In genomic region chr11:121611242-121611641, GRCh38 we compare ENCODE assay signal across 19 cellular contexts.
DNase-seq lines count a peak whose midpoint lies in the region; ATAC-seq and TF ChIP-seq lines count a peak whose summit lies in the region.
"Had no signal": no experiment of that assay in that cellular context is flagged by ENCODE, and none has a peak within 500 bp of the region (broad histone marks: within the 10 kb centered on the region; RNA-seq: fewer than 3 reads in every experiment).

No MANE protein-coding gene starts in this region.

- H3K9me3 Mint-ChIP-seq in neural crest cell = peaks cover 6% of the 10 kb centered on the region
- H3K9me3 Mint-ChIP-seq in stimulated activated naive CD8-positive, alpha-beta T cell treated with anti-CD3 and anti-CD28 coated beads, Interleukin-15, amount 100 ng/mL, for 72 hours = no peaks in the 10 kb centered on the region
- H3K9me3 Mint-ChIP-seq: IgD-negative memory B cell, T-cell had no signal

- no peak for ATAC-seq in body of pancreas
- ATAC-seq in stimulated activated naive CD8-positive, alpha-beta T cell treated with anti-CD3 and anti-CD28 coated beads, Interleukin-15, amount 100 ng/mL, for 72 hours = no peak
- ATAC-seq: T-cell had no signal

- TF ChIP-seq CTCF in OCI-LY7 (conservative IDR thresholded peaks at IDR 0.05; ENCODE audit: low read length) (no peak), neural crest cell (conservative IDR thresholded peaks at IDR 0.05) (no peak), body of pancreas (IDR thresholded peaks at IDR 0.05) (no peak)

- H3K4me1 ChIP-seq in OCI-LY7 (ENCODE audit: insufficient read depth, low read length, poor library complexity, severe bottlenecking) = no peaks in the 10 kb centered on the region
- H3K4me1 ChIP-seq in body of pancreas = no peaks in the 10 kb centered on the region
- H3K4me1 ChIP-seq: SJCRH30 had no signal

- H3K27me3 ChIP-seq in body of pancreas = no peaks in the 10 kb centered on the region
- H3K27me3 ChIP-seq: SJCRH30 had no signal

- H3K4me1 Mint-ChIP-seq in neural crest cell = peaks cover 4% of the 10 kb centered on the region
- no peaks in the 10 kb centered on the region for H3K4me1 Mint-ChIP-seq in stimulated activated naive CD8-positive, alpha-beta T cell treated with anti-CD3 and anti-CD28 coated beads, Interleukin-15, amount 100 ng/mL, for 72 hours
- H3K4me1 Mint-ChIP-seq: IgD-negative memory B cell, T-cell had no signal

- CTCF ChIA-PET in OCI-LY7 (lab: Charles Lee; ENCODE audit: unreplicated experiment) = no interaction called here

- H3K27ac Mint-ChIP-seq in neural crest cell (ENCODE audit: unreplicated experiment) = peak overlapping the region; percentile 65
- H3K27ac Mint-ChIP-seq in stimulated activated naive CD8-positive, alpha-beta T cell treated with anti-CD3 and anti-CD28 coated beads, Interleukin-15, amount 100 ng/mL, for 72 hours = no peak overlapping the region
- H3K27ac Mint-ChIP-seq: IgD-negative memory B cell, T-cell had no signal

- H3K27me3 Mint-ChIP-seq in neural crest cell (ENCODE audit: low read depth) = no peaks in the 10 kb centered on the region
- no peaks in the 10 kb centered on the region for H3K27me3 Mint-ChIP-seq in stimulated activated naive CD8-positive, alpha-beta T cell treated with anti-CD3 and anti-CD28 coated beads, Interleukin-15, amount 100 ng/mL, for 72 hours
- H3K27me3 Mint-ChIP-seq: IgD-negative memory B cell, T-cell had no signal

- H3K27ac ChIP-seq in OCI-LY7 (ENCODE audit: low read depth, low read length, poor library complexity, severe bottlenecking) (no peak overlapping the region), body of pancreas (no peak overlapping the region)
- H3K27ac ChIP-seq: C4-2B, SJCRH30 had no signal

- DNase-seq in NCI-H748 (lab: John Stamatoyannopoulos, UW; ENCODE audit: unreplicated experiment) = peak; percentile 49
- no peak for DNase-seq in NCI-H748 treated with DMSO at 0.1 percent for 48 hours (lab: John Stamatoyannopoulos, UW)
- DNase-seq in NCI-H2081 (lab: John Stamatoyannopoulos, UW) = peak; percentile 50 to 85
- DNase-seq in OCI-LY7 (ENCODE audit: low spot score) = no peak
- no peak for DNase-seq in neural crest cell (ENCODE audit: low read depth, low spot score)
- DNase-seq in body of pancreas = no peak
- no peak for DNase-seq in NCI-H774 (lab: John Stamatoyannopoulos, UW)
- DNase-seq in stimulated activated naive CD8-positive, alpha-beta T cell treated with anti-CD3 and anti-CD28 coated beads, Interleukin-15, amount 100 ng/mL, for 72 hours = no peak
- DNase-seq: 8988T, EL, NCI-H1105, NCI-H187 treated with DMSO at 0.1 percent for 48 hours, NCI-H2171, NCI-H446, NCI-H526, SJCRH30, T-cell had no signal

- no peak for TF ChIP-seq POLR2A in body of pancreas (IDR thresholded peaks at IDR 0.05)

- BruUV-seq in OCI-LY7 (replicated peaks; lab: Mats Ljungman, UMichigan) = TSS peak; percentile 7

- peaks cover 33% of the 10 kb centered on the region for H3K36me3 Mint-ChIP-seq in neural crest cell (ENCODE audit: low read depth)

- H3K36me3 ChIP-seq in OCI-LY7 (ENCODE audit: insufficient read depth, low read length) (peaks cover 100% of the 10 kb centered on the region), body of pancreas (replicated peaks in 1 of 2; ENCODE audit: insufficient read depth in 1 of 2, low read depth in 2 of 2) (peaks cover 0 to 2% of the 10 kb centered on the region in 2 donors)
- H3K36me3 ChIP-seq: SJCRH30 had no signal

- 0 out of 2 replicates have a peak, but pooled peaks cover 3% of the 10 kb centered on the region for H4K20me1 ChIP-seq in OCI-LY7 (ENCODE audit: insufficient read depth, low read length)

- H3K9me3 ChIP-seq in OCI-LY7 (ENCODE audit: low read length) (no peaks in the 10 kb centered on the region), body of pancreas (no peaks in the 10 kb centered on the region)
- H3K9me3 ChIP-seq: SJCRH30 had no signal

- no peak overlapping the region for H3K4me2 ChIP-seq in OCI-LY7 (ENCODE audit: low read length)

- intact Hi-C loops in OCI-LY7 (cut with micrococcal nuclease; ENCODE audit: unreplicated experiment) (no loop called here), body of pancreas (cut with DNase I) (no loop called here)

- H3K4me3 Mint-ChIP-seq in neural crest cell = no peak overlapping the region
- no peak overlapping the region for H3K4me3 Mint-ChIP-seq in stimulated activated naive CD8-positive, alpha-beta T cell treated with anti-CD3 and anti-CD28 coated beads, Interleukin-15, amount 100 ng/mL, for 72 hours
- H3K4me3 Mint-ChIP-seq: IgD-negative memory B cell, T-cell had no signal

- H3K9me2 ChIP-seq in OCI-LY7 (ENCODE audit: insufficient read depth, low read length) = no peaks in the 10 kb centered on the region

- H3K79me2 ChIP-seq in OCI-LY7 (ENCODE audit: insufficient read depth, low read depth, low read length) = no peaks in the 10 kb centered on the region

- 80 to 85% methylated on average over 6 of the region's 6 CpGs for WGBS in body of pancreas, 2 donors

- no peak overlapping the region for H3K4me3 ChIP-seq in OCI-LY7 (ENCODE audit: low read depth, low read length, poor library complexity, severe bottlenecking)
- H3K4me3 ChIP-seq in body of pancreas = no peak overlapping the region
- H3K4me3 ChIP-seq: SJCRH30 had no signal

- POLR2A ChIA-PET in OCI-LY7 (lab: Charles Lee) = interaction anchor here (0.8 to 1.2 kb wide), 3 partner anchors 13 to 19 kb away, joined by 3 read pairs; no protein-coding TSS in a partner anchor

- no peak overlapping the region for H2AFZ ChIP-seq in OCI-LY7 (ENCODE audit: low read length)

Comparison
In these comparisons a context has a peak if more than half of its experiments do, and no peak if none do; other contexts are left out.
1. DNase-seq: peak in NCI-H748 (single experiment) and NCI-H2081 (2 of 2); none in NCI-H748 treated with DMSO at 0.1 percent for 48 hours (single experiment), OCI-LY7 (single experiment), neural crest cell (single experiment), body of pancreas (0 of 4), NCI-H774 (single experiment) and stimulated activated naive CD8-positive, alpha-beta T cell treated with anti-CD3 and anti-CD28 coated beads, Interleukin-15, amount 100 ng/mL, for 72 hours (0 of 2).